ENCODE assay signal across 31 cellular contexts in the genomic region with DNA sequence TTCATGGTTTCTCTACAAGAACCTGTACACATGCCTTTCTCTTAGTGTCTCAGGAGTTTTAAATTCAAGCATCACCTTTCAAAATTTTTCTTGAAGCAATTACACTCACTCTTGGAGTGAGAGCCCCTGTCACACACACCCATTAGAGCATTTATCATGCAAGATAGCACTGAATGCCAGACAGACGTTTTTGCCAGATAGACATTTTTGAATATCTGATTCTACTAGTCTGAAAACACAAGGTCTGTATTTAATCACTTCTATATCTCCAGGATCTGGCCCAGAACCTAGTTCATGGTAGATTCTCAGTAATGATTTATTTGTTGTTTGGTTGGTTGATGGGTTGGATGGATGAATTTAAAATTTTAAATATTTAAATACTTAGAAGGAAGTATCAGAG.
"Had no signal": no experiment of that assay in that cellular context is flagged by ENCODE, and none has a peak within 500 bp of the region (broad histone marks: within the 10 kb centered on the region; RNA-seq: fewer than 3 reads in every experiment).

No MANE protein-coding gene starts in this region.

- H3K4me3 ChIP-seq: ascending aorta, cardiac muscle cell had no signal

- H3K27ac ChIP-seq: ascending aorta, cardiac muscle cell, VCaP had no signal

- H3K36me3 ChIP-seq: ascending aorta, cardiac muscle cell had no signal

- FAIRE-seq: bronchial epithelial cell, TTC549 had no signal

- ATAC-seq: activated CD8-positive, alpha-beta T cell treated with anti-CD3 and anti-CD28 coated beads for 36 hours; activated naive CD8-positive, alpha-beta T cell treated with anti-CD3 and anti-CD28 coated beads, Interleukin-2, amount 50 U/mL, for 24 hours; activated T-cell treated with anti-CD3 and anti-CD28 coated beads, Interleukin-2, amount 50 U/mL, for 4 hours; activated T-cell treated with anti-CD3 and anti-CD28 coated beads, Interleukin-2, amount 50 U/mL, for 72 hours; activated T-helper 17 cell treated with anti-CD3 and anti-CD28 coated beads, Interleukin-2, amount 50 U/mL, for 72 hours had no signal

- H3K27me3 ChIP-seq: ascending aorta, cardiac muscle cell had no signal

- H3K4me1 ChIP-seq: ascending aorta had no signal

- DNase-seq: activated B cell treated with CpG ODN at 0.5 μM for 24 hours; activated CD4-positive, alpha-beta memory T cell treated with anti-CD3 and anti-CD28 coated beads for 36 hours; activated CD4-positive, alpha-beta T cell treated with anti-CD3 and anti-CD28 coated beads for 4 hours; activated CD4-positive, alpha-beta T cell treated with anti-CD3 and anti-CD28 coated beads, Interleukin-2, amount 10 ng/mL, durations not matched to agents 24 days and 14 days; activated CD4-positive, alpha-beta T cell treated with anti-CD3 and anti-CD28 coated beads, Interleukin-2, amount 50 U/mL, for 1 hour; activated CD4-positive, alpha-beta T cell treated with anti-CD3 and anti-CD28 coated beads, Interleukin-2, amount 50 U/mL, for 4 hours; activated CD4-positive, CD25-positive, alpha-beta regulatory T cell treated with anti-CD3 and anti-CD28 coated beads, Interleukin-2, amount 50 U/mL, for 72 hours; activated CD8-positive, alpha-beta memory T cell treated with anti-CD3 and anti-CD28 coated beads, Interleukin-2, amount 50 U/mL, for 4 hours; activated CD8-positive, alpha-beta T cell treated with anti-CD3 and anti-CD28 coated beads for 36 hours; activated gamma-delta T cell; activated naive CD4-positive, alpha-beta T cell treated with anti-CD3 and anti-CD28 coated beads, Interleukin-2, amount 10 ng/mL, durations not matched to agents 7 days and 5 days; activated naive CD4-positive, alpha-beta T cell treated with Interleukin-2 at 50 U/mL for 16 hours; activated naive CD8-positive, alpha-beta T cell treated with anti-CD3 and anti-CD28 coated beads, Interleukin-2, amount 10 ng/mL, durations not matched to agents 7 days and 5 days; activated naive CD8-positive, alpha-beta T cell treated with anti-CD3 and anti-CD28 coated beads, Interleukin-2, amount 50 U/mL, for 24 hours; activated T-cell treated with anti-CD3 and anti-CD28 coated beads for 4 hours; activated T-cell treated with anti-CD3 and anti-CD28 coated beads, Interleukin-2, amount 50 U/mL, for 1 hour; activated T-cell treated with anti-CD3 and anti-CD28 coated beads, Interleukin-2, amount 50 U/mL, for 4 hours; activated T-cell treated with anti-CD3 and anti-CD28 coated beads, Interleukin-2, amount 50 U/mL, for 72 hours; amygdala; anterior cingulate cortex; caudate nucleus; cerebellar nuclear complex; T-helper 1 cell; T-helper 2 cell; T-helper 9 cell had no signal
